Comparison of ENCODE assay signal across 1 cellular context in genomic region chr7:10798044-10798443, GRCh38.
TF ChIP-seq lines count a peak whose summit lies in the region.

No MANE protein-coding gene starts in this region.

TF ChIP-seq in H1, 55 proteins besides CTCF, POLR2A, EP300 and RAD21:
- TF ChIP-seq SIRT6 (IDR thresholded peaks at IDR 0.05; ENCODE audit: low read length) (no peak), CHD7 (IDR thresholded peaks at IDR 0.05; ENCODE audit: insufficient replicate concordance, low read length) (no peak), MAFK (IDR thresholded peaks at IDR 0.05; ENCODE audit: low read depth, low read length) (no peak)
